In genomic region chr17:74204474-74204873, GRCh38 we compare ENCODE assay signal across 8 cellular contexts. TPM values are rescaled to one million over a fixed set of nuclear protein-coding genes. Genes with fewer than 3 reads are reported as not detected.
DNase-seq lines count a peak whose midpoint lies in the region; ATAC-seq, FAIRE-seq and TF ChIP-seq lines count a peak whose summit lies in the region.

No MANE protein-coding gene starts in this region.

- H3K9me3 ChIP-seq in left ventricle myocardium inferior (replicated peaks) (no peaks in the 10 kb centered on the region), breast epithelium (no peaks in the 10 kb centered on the region), mononuclear cell (ENCODE audit: low read depth, low read length) (no peaks in the 10 kb centered on the region), aorta (ENCODE audit: control insufficient read depth, low read length) (no peaks in the 10 kb centered on the region)

- no peak for FAIRE-seq in GM12892 (lab: Jason Lieb, UNC)

- intact Hi-C loops in left ventricle myocardium inferior (cut with micrococcal nuclease) (no loop called here), cardiac septum (cut with DNase I) (no loop called here), breast epithelium (cut with DNase I; ENCODE audit: low total_unique reads) (no loop called here), aorta (cut with DNase I) (loop anchor here (10.0 kb wide), 2 partner anchors 160 to 560 kb away; partner anchors contain the start of genes BTBD17 (in 1 of the 2), GPR142 (in 1 of the 2) and SDK2 (in 1 of the 2))

- H3K27ac ChIP-seq in left ventricle myocardium inferior (replicated peaks) (peak overlapping the region; percentile 80), breast epithelium (peak overlapping the region; percentile 90 to 96), aorta (ENCODE audit: low read depth in 1 of 2, low read length in 2 of 2) (no peak overlapping the region)

- TF ChIP-seq POLR2A in breast epithelium (IDR thresholded peaks at IDR 0.05): no peak
- no peak for TF ChIP-seq POLR2A in GM12892 (IDR thresholded peaks at IDR 0.05; ENCODE audit: low read depth, low read length)

- TF ChIP-seq CTCF in left ventricle myocardium inferior (IDR thresholded peaks at IDR 0.05; ENCODE audit: borderline replicate concordance) (no peak), breast epithelium (IDR thresholded peaks at IDR 0.05) (no peak)

- H3K36me3 ChIP-seq in left ventricle myocardium inferior: peaks cover 49% of the 10 kb centered on the region
- H3K36me3 ChIP-seq in breast epithelium: no peaks in the 10 kb centered on the region
- H3K36me3 ChIP-seq in aorta (ENCODE audit: control insufficient read depth in 1 of 2, insufficient read depth in 2 of 2, low read length in 1 of 2): peaks cover 0 to 2% of the 10 kb centered on the region in 2 donors

- H3K4me3 ChIP-seq in left ventricle myocardium inferior (peak overlapping the region; percentile 93), breast epithelium (peak overlapping the region; percentile 88 to 98 (median 93)), mononuclear cell (ENCODE audit: low read length) (peak overlapping the region; percentile 96), aorta (ENCODE audit: low read length in 2 of 2) (peak overlapping the region; percentile 90 to 97)

- ATAC-seq in aorta (ENCODE audit: low FRiP score) (no peak), GM18858 (IDR thresholded peaks at IDR 0.05; ENCODE audit: unreplicated experiment) (no peak)

- H3K27me3 ChIP-seq in left ventricle myocardium inferior (ENCODE audit: low read depth): peaks cover 32% of the 10 kb centered on the region
- H3K27me3 ChIP-seq in breast epithelium: peaks cover 0 to 19% of the 10 kb centered on the region in 2 donors
- no peaks in the 10 kb centered on the region for H3K27me3 ChIP-seq in mononuclear cell (ENCODE audit: insufficient read depth, low read length)
- H3K27me3 ChIP-seq in aorta (ENCODE audit: control insufficient read depth in 1 of 2, insufficient read depth in 2 of 2, low read length in 1 of 2): no peaks in the 10 kb centered on the region

- no peak for DNase-seq in left ventricle myocardium inferior
- DNase-seq in cardiac septum (ENCODE audit: low spot score): no peak
- DNase-seq in breast epithelium (ENCODE audit: low spot score in 2 of 2): no peak
- no peak for DNase-seq in aorta
- DNase-seq in GM12892 (ENCODE audit: insufficient read length): no peak
- no peak for DNase-seq in hippocampal formation (lab: John Stamatoyannopoulos, UW)

- 55 to 57% methylated on average over 14 of the region's 14 CpGs for WGBS in aorta, 2 donors

- H3K4me1 ChIP-seq in left ventricle myocardium inferior (peaks cover 62% of the 10 kb centered on the region), breast epithelium (peaks cover 0 to 16% of the 10 kb centered on the region in 2 donors), mononuclear cell (ENCODE audit: insufficient read depth, low read length) (peaks cover 44% of the 10 kb centered on the region), aorta (ENCODE audit: control insufficient read depth in 1 of 2, insufficient read depth in 2 of 2, low read length in 2 of 2) (no peaks in the 10 kb centered on the region)

RNA-seq across cellular contexts. Expression of gene RPL38, which starts 1.0 kb away (rescaled TPM):
- total RNA-seq in left ventricle myocardium inferior (702 TPM), cardiac septum (575 TPM), breast epithelium (100 to 1,000 TPM; 304 to 570 (median 471) TPM), mononuclear cell (976 TPM), aorta (100 to 1,000 TPM; 597 to 622 TPM)
- polyA plus RNA-seq in aorta: 1,000 to 10,000 TPM; 1,364 to 2,568 TPM
- polyA plus RNA-seq in GM12892 (2012; ENCODE audit: missing spikeins): 3,198 TPM

RNA-seq across cellular contexts. Expression of gene TTYH2, which starts 8.9 kb away (rescaled TPM):
- 28.1 TPM for total RNA-seq in left ventricle myocardium inferior
- total RNA-seq in cardiac septum: 17.9 TPM
- total RNA-seq in breast epithelium: 1 to 10 TPM; 4.2 to 5.9 (median 5.6) TPM
- 8.5 TPM for total RNA-seq in mononuclear cell
- total RNA-seq in aorta: 10 to 100 TPM in 1 of 2 donors, 1 to 10 TPM in 1; 4.4 to 13.0 TPM
- polyA plus RNA-seq in aorta: 1 to 10 TPM; 3.1 to 4.4 TPM
- polyA plus RNA-seq in GM12892 (2012; ENCODE audit: missing spikeins): 5.6 TPM

Comparison
In these comparisons a context has a peak if more than half of its experiments do, and no peak if none do; other contexts are left out.
1. H3K27ac ChIP-seq: peak in left ventricle myocardium inferior (single experiment) and breast epithelium (2 of 2); none in aorta (0 of 2).
2. intact Hi-C loops: an anchor here in aorta (10.0 kb wide); none called in left ventricle myocardium inferior, cardiac septum and breast epithelium.
3. Peak in every context shown above with its lines, with median percentiles within 50 percentile points of each other: H3K4me3 ChIP-seq.